27 cellular contexts compared by ENCODE assay signal in genomic region chr16:79848739-79849518, GRCh38.
DNase-seq lines count a peak whose midpoint lies in the region; ATAC-seq and TF ChIP-seq lines count a peak whose summit lies in the region.
"Had no signal": no experiment of that assay in that cellular context is flagged by ENCODE, and none has a peak within 500 bp of the region (broad histone marks: within the 10 kb centered on the region; RNA-seq: fewer than 3 reads in every experiment).

No MANE protein-coding gene starts in this region.

- CTCF ChIA-PET in RWPE1 (lab: Yijun Ruan, JAX), result interaction anchor here (0.6 kb wide), 1 partner anchor 72 kb away, joined by 3 read pairs; no protein-coding TSS in a partner anchor

- DNase-seq in RWPE1 (ENCODE audit: low spot score), result peak; percentile 61
- peak; percentile 55 to 78 for DNase-seq in foreskin keratinocyte
- DNase-seq in AG08396 (ENCODE audit: low spot score), result no peak
- DNase-seq in T-helper 9 cell, result no peak
- no peak for DNase-seq in EL
- DNase-seq in globus pallidus (ENCODE audit: low spot score), result no peak
- DNase-seq: activated B cell treated with CpG ODN at 0.5 μM for 24 hours; activated effector memory CD4-positive, alpha-beta T cell treated with anti-CD3 and anti-CD28 coated beads, Interleukin-2, amount 50 U/mL, for 16 hours; activated naive CD8-positive, alpha-beta T cell treated with anti-CD3 and anti-CD28 coated beads, Interleukin-2, amount 10 ng/mL, durations not matched to agents 7 days and 5 days; activated T-cell treated with anti-CD3 and anti-CD28 coated beads, Interleukin-2, amount 50 U/mL, for 24 hours; CD8-positive, alpha-beta T cell; colonic mucosa; effector CD4-positive, alpha-beta T cell; GOT3; heart left ventricle; KG1; kidney; MG63; naive thymus-derived CD4-positive, alpha-beta T cell; NCI-H2029; NCI-H446; nucleus accumbens; T-helper 1 cell; tibial artery had no signal

- H3K4me3 ChIP-seq in BLaER1, result no peak overlapping the region
- H3K4me3 ChIP-seq in skin epidermis, result no peak overlapping the region
- H3K4me3 ChIP-seq: colonic mucosa, heart left ventricle, MG63, smooth muscle cell, tibial artery had no signal

- H3K4me1 ChIP-seq in BLaER1 (peaks cover 72% of the 10 kb centered on the region), foreskin keratinocyte (peaks cover 9% of the 10 kb centered on the region)
- H3K4me1 ChIP-seq: colonic mucosa, heart left ventricle had no signal

- peak; percentile 66 for ATAC-seq in foreskin keratinocyte
- ATAC-seq: CD8-positive, alpha-beta T cell; heart left ventricle; naive thymus-derived CD4-positive, alpha-beta T cell had no signal

- peak overlapping the region; percentile 46; the same call in 1 of the 2 replicates for H3K9ac ChIP-seq in BLaER1

- H3K9me3 ChIP-seq in BLaER1, result peaks cover 13% of the 10 kb centered on the region; the same call in 1 of the 2 replicates
- H3K9me3 ChIP-seq: colonic mucosa, MG63, tibial artery had no signal

- H3K27ac ChIP-seq in BLaER1 (peak overlapping the region; percentile 54), RWPE1 (peak overlapping the region; percentile 98), foreskin keratinocyte (no peak overlapping the region), skin epidermis (peak overlapping the region in 17 of 21 experiments; percentile 11 to 82 (median 59))
- H3K27ac ChIP-seq: colonic mucosa, heart left ventricle, tibial artery had no signal

- H3K4me2 ChIP-seq in BLaER1, result peak overlapping the region; percentile 91
- H3K4me2 ChIP-seq: smooth muscle cell had no signal

- TF ChIP-seq CTCF in RWPE1 (conservative IDR thresholded peaks at IDR 0.05; ENCODE audit: low read depth), result no peak
- TF ChIP-seq CTCF in foreskin keratinocyte (conservative IDR thresholded peaks at IDR 0.05), result no peak

- no peaks in the 10 kb centered on the region for H3K27me3 ChIP-seq in BLaER1
- no peaks in the 10 kb centered on the region for H3K27me3 ChIP-seq in foreskin keratinocyte
- H3K27me3 ChIP-seq: colonic mucosa, heart left ventricle, MG63, tibial artery had no signal

- POLR2A ChIA-PET in RWPE1 (lab: Yijun Ruan, JAX; ENCODE audit: low non-redundant PET), result interaction anchor here (0.6 kb wide), 1 partner anchor 119 kb away, joined by 3 read pairs; no protein-coding TSS in a partner anchor

- H4K20me1 ChIP-seq in BLaER1, result no peaks in the 10 kb centered on the region

- H3K36me3 ChIP-seq in BLaER1, result no peaks in the 10 kb centered on the region
- H3K36me3 ChIP-seq: colonic mucosa, heart left ventricle, MG63, tibial artery had no signal

Comparison
In these comparisons a context has a peak if more than half of its experiments do, and no peak if none do; other contexts are left out.
1. DNase-seq: peak in RWPE1 (single experiment) and foreskin keratinocyte (2 of 2); none in AG08396 (single experiment), T-helper 9 cell (single experiment), EL (single experiment) and globus pallidus (single experiment).